In genomic region chr1:153547560-153548551, GRCh38 we compare ENCODE assay signal across 14 cellular contexts. TPM values are rescaled to one million over a fixed set of nuclear protein-coding genes. Genes with fewer than 3 reads are reported as not detected.
DNase-seq lines count a peak whose midpoint lies in the region; ATAC-seq and TF ChIP-seq lines count a peak whose summit lies in the region.
"Had no signal": no experiment of that assay in that cellular context is flagged by ENCODE, and none has a peak within 500 bp of the region (broad histone marks: within the 10 kb centered on the region; RNA-seq: fewer than 3 reads in every experiment).

No MANE protein-coding gene starts in this region.

- H3K27ac Mint-ChIP-seq in activated naive CD4-positive, alpha-beta T cell treated with anti-CD3 and anti-CD28 coated beads, Interleukin-2, amount 10 ng/mL, durations not matched to agents 7 days and 5 days = peak overlapping the region; percentile 71
- H3K27ac Mint-ChIP-seq in activated naive CD4-positive, alpha-beta T cell treated with anti-CD3 and anti-CD28 coated beads, Interleukin-2, amount 50 U/mL, for 72 hours = peak overlapping the region in 1 of 2 donors; percentile 31
- H3K27ac Mint-ChIP-seq: stimulated activated naive CD8-positive, alpha-beta T cell treated with anti-CD3 and anti-CD28 coated beads, Interleukin-15, Interleukin-2, amounts not matched to agents 100 ng/mL and 50 ng/mL, for 24 hours had no signal

- H3K27me3 ChIP-seq in adipocyte (replicated peaks; ENCODE audit: control insufficient read depth, insufficient read depth, low read length) (no peaks in the 10 kb centered on the region), upper lobe of right lung (no peaks in the 10 kb centered on the region)

- 87 to 93% methylated on average over 17 of the region's 19 CpGs for WGBS in mesodermal cell (ENCODE audit: insufficient coverage in 2 of 2), 2 experiments

- H3K4me3 ChIP-seq in adipocyte (ENCODE audit: low read length) (peak overlapping the region; percentile 91), mesodermal cell (ENCODE audit: extremely low read depth, insufficient read depth, low read length, poor library complexity, severe bottlenecking) (no peak overlapping the region), upper lobe of right lung (no peak overlapping the region)
- H3K4me3 ChIP-seq: PC-9 had no signal

- DNase-seq in activated naive CD4-positive, alpha-beta T cell treated with anti-CD3 and anti-CD28 coated beads, Interleukin-2, amount 10 ng/mL, durations not matched to agents 7 days and 5 days = peak; percentile 20
- no peak for DNase-seq in activated naive CD4-positive, alpha-beta T cell treated with anti-CD3 and anti-CD28 coated beads, Interleukin-2, amount 50 U/mL, for 72 hours (ENCODE audit: low spot score in 2 of 2)
- DNase-seq in adipocyte (ENCODE audit: low read depth) = no peak
- DNase-seq in upper lobe of right lung = peak; percentile 18
- no peak for DNase-seq in NCI-H446 (lab: John Stamatoyannopoulos, UW)
- DNase-seq in NCI-H446 treated with DMSO at 0.1 percent for 48 hours (lab: John Stamatoyannopoulos, UW) = no peak
- DNase-seq: central memory CD4-positive, alpha-beta T cell; NCI-H2081; occipital lobe; PC-9 had no signal

- ATAC-seq in activated naive CD4-positive, alpha-beta T cell treated with anti-CD3 and anti-CD28 coated beads, Interleukin-2, amount 50 U/mL, for 72 hours = no peak
- ATAC-seq in upper lobe of right lung (no peak), HG03565 (IDR thresholded peaks at IDR 0.05; ENCODE audit: unreplicated experiment) (no peak)

- peak overlapping the region; percentile 75 for H3K27ac ChIP-seq in mesodermal cell (ENCODE audit: low read depth, low read length, severe bottlenecking)
- no peak overlapping the region for H3K27ac ChIP-seq in upper lobe of right lung
- H3K27ac ChIP-seq: VCaP had no signal

- CTCF ChIA-PET in activated naive CD4-positive, alpha-beta T cell treated with anti-CD3 and anti-CD28 coated beads, Interleukin-2, amount 10 ng/mL, durations not matched to agents 7 days and 5 days (lab: Charles Lee) = no interaction called here

- H3K4me1 ChIP-seq in adipocyte (ENCODE audit: control insufficient read depth, insufficient read depth, low read length) (peaks cover 70% of the 10 kb centered on the region), mesodermal cell (ENCODE audit: control insufficient read depth, insufficient read depth, low read length, poor library complexity, severe bottlenecking) (peaks cover 75% of the 10 kb centered on the region), upper lobe of right lung (peaks cover 53% of the 10 kb centered on the region)

- intact Hi-C loops in upper lobe of right lung (cut with DNase I) = no loop called here

- peaks cover 71% of the 10 kb centered on the region for H3K4me1 Mint-ChIP-seq in activated naive CD4-positive, alpha-beta T cell treated with anti-CD3 and anti-CD28 coated beads, Interleukin-2, amount 10 ng/mL, durations not matched to agents 7 days and 5 days

- H3K9me3 Mint-ChIP-seq in activated naive CD4-positive, alpha-beta T cell treated with anti-CD3 and anti-CD28 coated beads, Interleukin-2, amount 10 ng/mL, durations not matched to agents 7 days and 5 days = no peaks in the 10 kb centered on the region
- H3K9me3 Mint-ChIP-seq in activated naive CD4-positive, alpha-beta T cell treated with anti-CD3 and anti-CD28 coated beads, Interleukin-2, amount 50 U/mL, for 72 hours = no peaks in the 10 kb centered on the region
- H3K9me3 Mint-ChIP-seq: stimulated activated naive CD8-positive, alpha-beta T cell treated with anti-CD3 and anti-CD28 coated beads, Interleukin-15, Interleukin-2, amounts not matched to agents 100 ng/mL and 50 ng/mL, for 24 hours had no signal

- TF ChIP-seq CTCF in upper lobe of right lung (IDR thresholded peaks at IDR 0.05) = no peak

- peaks cover 23% of the 10 kb centered on the region for H3K36me3 ChIP-seq in adipocyte (ENCODE audit: control insufficient read depth, insufficient read depth, low read length, severe bottlenecking)
- peaks cover 6% of the 10 kb centered on the region for H3K36me3 ChIP-seq in mesodermal cell (ENCODE audit: control insufficient read depth, insufficient read depth, low read length)
- H3K36me3 ChIP-seq in upper lobe of right lung = no peaks in the 10 kb centered on the region

- H3K4me3 Mint-ChIP-seq in activated naive CD4-positive, alpha-beta T cell treated with anti-CD3 and anti-CD28 coated beads, Interleukin-2, amount 10 ng/mL, durations not matched to agents 7 days and 5 days = no peak overlapping the region
- H3K4me3 Mint-ChIP-seq: stimulated activated naive CD8-positive, alpha-beta T cell treated with anti-CD3 and anti-CD28 coated beads, Interleukin-15, Interleukin-2, amounts not matched to agents 100 ng/mL and 50 ng/mL, for 24 hours had no signal

- H3K9me3 ChIP-seq in adipocyte (ENCODE audit: control insufficient read depth, low read length) (no peaks in the 10 kb centered on the region), mesodermal cell (ENCODE audit: control insufficient read depth, low read length) (no peaks in the 10 kb centered on the region), upper lobe of right lung (no peaks in the 10 kb centered on the region)

- peaks cover 27% of the 10 kb centered on the region for H3K36me3 Mint-ChIP-seq in activated naive CD4-positive, alpha-beta T cell treated with anti-CD3 and anti-CD28 coated beads, Interleukin-2, amount 10 ng/mL, durations not matched to agents 7 days and 5 days
- H3K36me3 Mint-ChIP-seq in activated naive CD4-positive, alpha-beta T cell treated with anti-CD3 and anti-CD28 coated beads, Interleukin-2, amount 50 U/mL, for 72 hours = peaks cover 17 to 32% of the 10 kb centered on the region in 2 donors

- H3K9ac ChIP-seq in adipocyte (ENCODE audit: low read length) = peak overlapping the region; percentile 98

- peaks cover 22% of the 10 kb centered on the region for H3K27me3 Mint-ChIP-seq in activated naive CD4-positive, alpha-beta T cell treated with anti-CD3 and anti-CD28 coated beads, Interleukin-2, amount 10 ng/mL, durations not matched to agents 7 days and 5 days
- H3K27me3 Mint-ChIP-seq: stimulated activated naive CD8-positive, alpha-beta T cell treated with anti-CD3 and anti-CD28 coated beads, Interleukin-15, Interleukin-2, amounts not matched to agents 100 ng/mL and 50 ng/mL, for 24 hours had no signal

RNA-seq across cellular contexts. Expression of gene S100A3, which starts 1.2 kb away (rescaled TPM):
- not detected for total RNA-seq in activated naive CD4-positive, alpha-beta T cell treated with anti-CD3 and anti-CD28 coated beads, Interleukin-2, amount 50 U/mL, for 72 hours
- 26.8 TPM for polyA plus RNA-seq in mesodermal cell (2013, experiment 1 of 2)
- polyA plus RNA-seq in mesodermal cell (2013, experiment 2 of 2) = 18.2 TPM
- total RNA-seq in upper lobe of right lung = 1.3 TPM
- total RNA-seq: occipital lobe had no signal

RNA-seq across cellular contexts. Expression of gene S100A4, which starts 2.2 kb away (rescaled TPM):
- total RNA-seq in activated naive CD4-positive, alpha-beta T cell treated with anti-CD3 and anti-CD28 coated beads, Interleukin-2, amount 50 U/mL, for 72 hours = 100 to 1,000 TPM; 186 to 368 TPM
- 235 TPM for polyA plus RNA-seq in mesodermal cell (2013, experiment 1 of 2)
- 190 TPM for polyA plus RNA-seq in mesodermal cell (2013, experiment 2 of 2)
- 377 TPM for total RNA-seq in upper lobe of right lung

RNA-seq across cellular contexts. Expression of gene S100A5, which starts 7.1 kb away (rescaled TPM):
- 1 to 10 TPM; 2.0 to 3.9 TPM for total RNA-seq in activated naive CD4-positive, alpha-beta T cell treated with anti-CD3 and anti-CD28 coated beads, Interleukin-2, amount 50 U/mL, for 72 hours
- 0.63 TPM for polyA plus RNA-seq in mesodermal cell (2013, experiment 1 of 2)
- polyA plus RNA-seq in mesodermal cell (2013, experiment 2 of 2) = not detected
- total RNA-seq in upper lobe of right lung = not detected
- total RNA-seq: occipital lobe had no signal

RNA-seq across cellular contexts. Expression of gene S100A6, which starts 12.1 kb away (rescaled TPM):
- total RNA-seq in activated naive CD4-positive, alpha-beta T cell treated with anti-CD3 and anti-CD28 coated beads, Interleukin-2, amount 50 U/mL, for 72 hours = 100 to 1,000 TPM; 260 to 445 TPM
- 178 TPM for polyA plus RNA-seq in mesodermal cell (2013, experiment 1 of 2)
- polyA plus RNA-seq in mesodermal cell (2013, experiment 2 of 2) = 147 TPM
- total RNA-seq in upper lobe of right lung = 1,046 TPM

RNA-seq across cellular contexts. Expression of gene S100A2, which starts 17.8 kb away (rescaled TPM):
- 1 to 10 TPM; 1.0 to 7.8 TPM for total RNA-seq in activated naive CD4-positive, alpha-beta T cell treated with anti-CD3 and anti-CD28 coated beads, Interleukin-2, amount 50 U/mL, for 72 hours
- polyA plus RNA-seq in mesodermal cell (2013, experiment 1 of 2) = 1.3 TPM
- 1.6 TPM for polyA plus RNA-seq in mesodermal cell (2013, experiment 2 of 2)
- total RNA-seq in upper lobe of right lung = 5.6 TPM
- total RNA-seq: occipital lobe had no signal

Comparison
In these comparisons a context has a peak if more than half of its experiments do, and no peak if none do; other contexts are left out.
1. DNase-seq: peak in activated naive CD4-positive, alpha-beta T cell treated with anti-CD3 and anti-CD28 coated beads, Interleukin-2, amount 10 ng/mL, durations not matched to agents 7 days and 5 days (single experiment) and upper lobe of right lung (single experiment); none in activated naive CD4-positive, alpha-beta T cell treated with anti-CD3 and anti-CD28 coated beads, Interleukin-2, amount 50 U/mL, for 72 hours (0 of 2), adipocyte (single experiment), NCI-H446 (0 of 2) and NCI-H446 treated with DMSO at 0.1 percent for 48 hours (single experiment).